In genomic region chr19:3114811-3115210, GRCh38 we compare ENCODE assay signal across 24 cellular contexts. TPM values are rescaled to one million over a fixed set of nuclear protein-coding genes. Genes with fewer than 3 reads are reported as not detected.
DNase-seq lines count a peak whose midpoint lies in the region; ATAC-seq, FAIRE-seq and TF ChIP-seq lines count a peak whose summit lies in the region.
"Had no signal": no experiment of that assay in that cellular context is flagged by ENCODE, and none has a peak within 500 bp of the region (broad histone marks: within the 10 kb centered on the region; RNA-seq: fewer than 3 reads in every experiment).

No MANE protein-coding gene starts in this region.

- POLR2A ChIA-PET in GM10248 (lab: Yijun Ruan, JAX) (no interaction called here), SK-N-SH (lab: Yijun Ruan, JAX) (interaction anchor here (0.7 kb wide), 1 partner anchor 149 kb away, joined by 3 read pairs; no protein-coding TSS in a partner anchor)

- H3K36me3 ChIP-seq in heart right ventricle (peaks cover 0 to 91% (median 28%) of the 10 kb centered on the region in 9 donors), kidney (ENCODE audit: control insufficient read depth in 1 of 2, insufficient read depth in 2 of 2, low read length in 2 of 2) (peaks cover 3 to 16% of the 10 kb centered on the region in 2 donors), small intestine (ENCODE audit: control insufficient read depth in 2 of 2, insufficient read depth in 2 of 2, low read length in 2 of 2) (peaks cover 21 to 41% of the 10 kb centered on the region in 2 donors), SK-N-SH (replicated peaks in 1 of 2; ENCODE audit: control insufficient read depth in 1 of 2, insufficient read depth in 2 of 2, low read length in 1 of 2) (peaks cover 4 to 8% of the 10 kb centered on the region in 2 experiments)
- peaks cover 0 to 30% (median 6%) of the 10 kb centered on the region in 11 experiments; a peak in 11 of 22 replicates for H3K36me3 ChIP-seq in BLaER1 treated with 17β-estradiol and CSF1 and Interleukin-3, amounts not matched to agents 10 nM and 100 nM

- no peak overlapping the region for H2AFZ ChIP-seq in SK-N-SH (ENCODE audit: low read depth)
- H2AFZ ChIP-seq: GM23248 had no signal

- FAIRE-seq in kidney (lab: Jason Lieb, UNC): no peak
- no peak for FAIRE-seq in small intestine (lab: Jason Lieb, UNC)
- FAIRE-seq: A204.1, GM12892, GM19239 had no signal

- H3F3A ChIP-seq in SK-N-SH (replicated peaks; ENCODE audit: insufficient read depth): no peaks in the 10 kb centered on the region

- H3K9me2 ChIP-seq in SK-N-SH: no peaks in the 10 kb centered on the region

- DNase-seq in Right ventricle myocardium inferior (ENCODE audit: missing footprints) (peak; percentile 50), heart right ventricle (no peak), kidney (peak; percentile 79), small intestine (peak; percentile 0), GM10248 (ENCODE audit: extremely low spot score) (no peak), SK-N-SH (no peak)
- DNase-seq: CD4-positive, CD25-positive, alpha-beta regulatory T cell; DMS53; DMS79 treated with DMSO at 0.1 percent for 48 hours; GF-D8; GM23248; H9 had no signal

- H3K4me2 ChIP-seq in BLaER1 treated with 17β-estradiol and CSF1 and Interleukin-3, amounts not matched to agents 10 nM and 100 nM: peak overlapping the region in 7 of 11 experiments; percentile 74 to 99 (median 91); a peak in 11 of 22 replicates
- no peak overlapping the region for H3K4me2 ChIP-seq in SK-N-SH

- CTCF ChIA-PET in GM10248 (lab: Yijun Ruan, JAX): interaction anchor here (1.1 to 1.5 kb wide), 2 partner anchors 9 to 38 kb away, joined by 3 read pairs; no protein-coding TSS in a partner anchor
- CTCF ChIA-PET in SK-N-SH (lab: Yijun Ruan, JAX): interaction anchor here (0.7 to 2.7 kb wide), 2 partner anchors 10 to 11 kb away, joined by 4 to 16 read pairs; no protein-coding TSS in a partner anchor

- H3K9me3 ChIP-seq in heart right ventricle: no peaks in the 10 kb centered on the region
- H3K9me3 ChIP-seq in BLaER1 treated with 17β-estradiol and CSF1 and Interleukin-3, amounts not matched to agents 10 nM and 100 nM (replicated peaks in 1 of 11): no peaks in the 10 kb centered on the region
- no peaks in the 10 kb centered on the region for H3K9me3 ChIP-seq in kidney (ENCODE audit: control insufficient read depth in 1 of 2, low read length in 2 of 2)
- no peaks in the 10 kb centered on the region for H3K9me3 ChIP-seq in small intestine (ENCODE audit: control insufficient read depth, low read depth)
- H3K9me3 ChIP-seq in SK-N-SH: no peaks in the 10 kb centered on the region

- TF ChIP-seq CTCF in heart right ventricle (IDR thresholded peaks at IDR 0.05) (no peak), kidney (IDR thresholded peaks at IDR 0.05; ENCODE audit: borderline replicate concordance, extremely low read depth, insufficient read depth) (no peak), GM10248 (IDR thresholded peaks at IDR 0.05; ENCODE audit: control extremely low read depth, extremely low read depth, low read depth, missing control alignments) (no peak), SK-N-SH (IDR thresholded peaks at IDR 0.05) (no peak)

- peak overlapping the region in 1 of 11 experiments; percentile 7; a peak in 2 of 22 replicates for H3K9ac ChIP-seq in BLaER1 treated with 17β-estradiol and CSF1 and Interleukin-3, amounts not matched to agents 10 nM and 100 nM
- H3K9ac ChIP-seq in kidney (ENCODE audit: low read length in 2 of 2) (no peak overlapping the region), SK-N-SH (no peak overlapping the region)
- H3K9ac ChIP-seq: GM23248 had no signal

- H3K27ac ChIP-seq in heart right ventricle (peak overlapping the region in 2 of 10 donors; percentile 53 to 63), kidney (ENCODE audit: low read depth in 2 of 2, low read length in 2 of 2) (no peak overlapping the region), small intestine (ENCODE audit: low read depth in 1 of 2, low read length in 1 of 2) (no peak overlapping the region), SK-N-SH (ENCODE audit: low read depth in 2 of 2, low read length in 1 of 2) (no peak overlapping the region)
- H3K27ac ChIP-seq in BLaER1 treated with 17β-estradiol and CSF1 and Interleukin-3, amounts not matched to agents 10 nM and 100 nM: peak overlapping the region in 2 of 11 experiments; percentile 64 to 72; a peak in 2 of 22 replicates
- H3K27ac ChIP-seq: 22Rv1, C4-2B, GM23248 had no signal

- H3K4me1 ChIP-seq in heart right ventricle: peaks cover 0 to 26% (median 11%) of the 10 kb centered on the region in 9 donors
- H3K4me1 ChIP-seq in BLaER1 treated with 17β-estradiol and CSF1 and Interleukin-3, amounts not matched to agents 10 nM and 100 nM: peaks cover 26 to 97% (median 93%) of the 10 kb centered on the region in 10 experiments
- no peaks in the 10 kb centered on the region for H3K4me1 ChIP-seq in kidney (ENCODE audit: control insufficient read depth in 1 of 2, insufficient read depth in 1 of 2, low read depth in 1 of 2, low read length in 2 of 2)
- H3K4me1 ChIP-seq in small intestine (ENCODE audit: control insufficient read depth in 2 of 2, insufficient read depth in 1 of 2, low read depth in 1 of 2, low read length in 1 of 2): no peaks in the 10 kb centered on the region
- H3K4me1 ChIP-seq in SK-N-SH (ENCODE audit: control insufficient read depth in 1 of 2, insufficient read depth in 2 of 2, low read depth in 1 of 2, low read length in 1 of 2): no peaks in the 10 kb centered on the region

- H3K27me3 ChIP-seq in heart right ventricle (no peaks in the 10 kb centered on the region), small intestine (ENCODE audit: control insufficient read depth in 2 of 2, insufficient read depth in 2 of 2, low read length in 2 of 2) (no peaks in the 10 kb centered on the region), SK-N-SH (ENCODE audit: insufficient read depth) (no peaks in the 10 kb centered on the region)
- H3K27me3 ChIP-seq in BLaER1 treated with 17β-estradiol and CSF1 and Interleukin-3, amounts not matched to agents 10 nM and 100 nM: peaks cover 0 to 23% (median 0%) of the 10 kb centered on the region in 11 experiments; a peak in 3 of 22 replicates

- WGBS in heart right ventricle, 2 donors: 94 to 96% methylated on average over 28 to 29 of the region's 29 CpGs
- WGBS in small intestine, 3 donors: 90 to 97% (median 94%) methylated on average over 28 to 29 of the region's 29 CpGs
- WGBS in SK-N-SH (ENCODE audit: low lambda C conversion rate): 96% methylated on average over 11 of the region's 29 CpGs

- H3K4me3 ChIP-seq in heart right ventricle (no peak overlapping the region), kidney (ENCODE audit: low read length in 2 of 2) (no peak overlapping the region), small intestine (ENCODE audit: low read depth in 1 of 2, low read length in 2 of 2) (no peak overlapping the region), SK-N-SH (ENCODE audit: low read depth in 2 of 2, low read length in 1 of 2) (no peak overlapping the region)
- H3K4me3 ChIP-seq in BLaER1 treated with 17β-estradiol and CSF1 and Interleukin-3, amounts not matched to agents 10 nM and 100 nM: no peak overlapping the region
- H3K4me3 ChIP-seq: GM23248 had no signal

- no peak for ATAC-seq in Right ventricle myocardium inferior
- ATAC-seq in heart right ventricle: no peak
- ATAC-seq in GM18519 (IDR thresholded peaks at IDR 0.05; ENCODE audit: low FRiP score, unreplicated experiment): no peak
- ATAC-seq: CD8-positive, alpha-beta T cell; HCT116 had no signal

- peaks cover 0 to 86% (median 21%) of the 10 kb centered on the region in 11 experiments; a peak in 12 of 22 replicates for H4K20me1 ChIP-seq in BLaER1 treated with 17β-estradiol and CSF1 and Interleukin-3, amounts not matched to agents 10 nM and 100 nM
- peaks cover 11% of the 10 kb centered on the region; the same call in 1 of the 2 replicates for H4K20me1 ChIP-seq in SK-N-SH (ENCODE audit: insufficient read depth)

- TF ChIP-seq EP300 in SK-N-SH (IDR thresholded peaks at IDR 0.05; ENCODE audit: borderline replicate concordance in 1 of 2, low read depth in 1 of 2, low read length in 1 of 2): no peak

- intact Hi-C loops in Right ventricle myocardium inferior (cut with DNase I) (no loop called here), heart right ventricle (cut with DNase I) (loop anchor here in 4 of 10 donors (5.0 kb wide), 4 partner anchors 38 to 988 kb away; no protein-coding TSS in a partner anchor), kidney (cut with DNase I) (no loop called here)

- peaks cover 24% of the 10 kb centered on the region; the same call in 1 of the 2 replicates for H3K79me2 ChIP-seq in SK-N-SH (ENCODE audit: insufficient read depth)

- no peak for TF ChIP-seq RAD21 in SK-N-SH (IDR thresholded peaks at IDR 0.05; ENCODE audit: low read length)

TF ChIP-seq in SK-N-SH, 30 proteins besides CTCF, POLR2A, EP300 and RAD21 (continues in another document):
- TF ChIP-seq FOXM1 (IDR thresholded peaks at IDR 0.05; ENCODE audit: low read depth): no peak
- TF ChIP-seq SIN3A (IDR thresholded peaks at IDR 0.05; ENCODE audit: borderline replicate concordance, low read depth, low read length): no peak
- TF ChIP-seq TCF12 (IDR thresholded peaks at IDR 0.05): no peak
- TF ChIP-seq MXI1 (IDR thresholded peaks at IDR 0.05; ENCODE audit: low read depth, low read length): no peak

RNA-seq across cellular contexts. Expression of gene GNA11, which starts 20.6 kb away (rescaled TPM):
- total RNA-seq in Right ventricle myocardium inferior: 64.7 TPM
- 10 to 100 TPM; 57.4 to 83.2 (median 68.8) TPM for total RNA-seq in heart right ventricle
- polyA plus RNA-seq in heart right ventricle: 10 to 100 TPM; 28.2 to 40.7 TPM
- 69.4 TPM for total RNA-seq in kidney
- 43.9 TPM for polyA plus RNA-seq in kidney (ENCODE audit: insufficient read depth, low read depth, low replicate concordance)
- 100 to 1,000 TPM; 173 to 216 (median 190) TPM for polyA plus RNA-seq in small intestine
- 14.6 and 32.4 TPM in 2 replicates for polyA plus RNA-seq in SK-N-SH (2012; rRNA removed)
- polyA plus RNA-seq in SK-N-SH (2012; cell fraction: cytosol; rRNA removed): 14.6 and 27.8 TPM in 2 replicates
- polyA plus RNA-seq in SK-N-SH (2012; cell fraction: nucleus; rRNA removed): 33.0 and 35.6 TPM in 2 replicates

RNA-seq across cellular contexts. Expression of gene GNA15, which starts 21.0 kb away (rescaled TPM):
- total RNA-seq in Right ventricle myocardium inferior: 2.9 TPM
- total RNA-seq in heart right ventricle: 1 to 10 TPM in 5 of 10 donors, under 1 TPM in 5; 0.42 to 8.9 (median 0.99) TPM
- 1 to 10 TPM; 1.0 to 1.4 TPM for polyA plus RNA-seq in heart right ventricle
- 8.7 TPM for total RNA-seq in kidney
- 1.7 TPM for polyA plus RNA-seq in kidney (ENCODE audit: insufficient read depth, low read depth, low replicate concordance)
- polyA plus RNA-seq in small intestine: 1 to 10 TPM in 2 of 3 donors, under 1 TPM in 1; 0.67 to 2.1 (median 1.4) TPM
- polyA plus RNA-seq in SK-N-SH (2012; rRNA removed): 0.05 and 0.13 TPM in 2 replicates
- polyA plus RNA-seq in SK-N-SH (2012; cell fraction: cytosol; rRNA removed): 0.03 and 0.04 TPM in 2 replicates
- polyA plus RNA-seq in SK-N-SH (2012; cell fraction: nucleus; rRNA removed): 0.15 and 0.21 TPM in 2 replicates
- total RNA-seq: Daoy, GM23248, H4, H9 had no signal
- polyA plus RNA-seq: AG04450, GM23248 had no signal

RNA-seq across cellular contexts. Expression of gene TLE5, which starts 52.5 kb away (rescaled TPM):
- total RNA-seq in Right ventricle myocardium inferior (775 TPM), heart right ventricle (100 to 1,000 TPM; 653 to 857 (median 758) TPM), kidney (526 TPM)
- polyA plus RNA-seq in heart right ventricle (1,000 to 10,000 TPM in 1 of 2 donors, 100 to 1,000 TPM in 1; 679 to 1,254 TPM), kidney (ENCODE audit: insufficient read depth, low read depth, low replicate concordance) (580 TPM), small intestine (100 to 1,000 TPM; 332 to 488 (median 370) TPM), SK-N-SH (2012; rRNA removed) (479 and 519 TPM in 2 replicates)
- 268 and 361 TPM in 2 replicates for polyA plus RNA-seq in SK-N-SH (2012; cell fraction: cytosol; rRNA removed)
- polyA plus RNA-seq in SK-N-SH (2012; cell fraction: nucleus; rRNA removed): 542 and 572 TPM in 2 replicates

Comparison
In these comparisons a context has a peak if more than half of its experiments do, and no peak if none do; other contexts are left out.
1. DNase-seq: peak in Right ventricle myocardium inferior (single experiment), kidney (single experiment) and small intestine (single experiment); none in heart right ventricle (0 of 2), GM10248 (single experiment) and SK-N-SH (single experiment).